Comparison of ENCODE assay signal across 12 cellular contexts in genomic region chr4:186693159-186693815, GRCh38. TPM values are rescaled to one million over a fixed set of nuclear protein-coding genes. Genes with fewer than 3 reads are reported as not detected.
A peak's percentile ranks its signal among the peaks of the same experiment; 100 is the strongest.
DNase-seq lines count a peak whose midpoint lies in the region; ATAC-seq, FAIRE-seq and TF ChIP-seq lines count a peak whose summit lies in the region.
"Had no signal": no experiment of that assay in that cellular context is flagged by ENCODE, and none has a peak within 500 bp of the region (broad histone marks: within the 10 kb centered on the region; RNA-seq: fewer than 3 reads in every experiment).

No MANE protein-coding gene starts in this region.

- no peak overlapping the region for H3K23ac ChIP-seq in H1 (ENCODE audit: insufficient read length)

- no peak overlapping the region for H4K8ac ChIP-seq in H1 (ENCODE audit: extremely low read depth, insufficient read depth, low read length)

- DNase-seq in ACHN (peak; percentile 76), LoVo (ENCODE audit: low spot score) (peak; percentile 79), H1 (ENCODE audit: low read depth in 1 of 2, low spot score in 2 of 2) (no peak), mucosa of descending colon (peak; percentile 61 to 75 (median 66)), AML-193 (lab: John Stamatoyannopoulos, UW) (no peak), GM13976 (ENCODE audit: low spot score) (no peak)
- no peak for DNase-seq in stimulated activated CD4-positive, alpha-beta T cell treated with anti-CD3 and anti-CD28 coated beads, Interleukin-12 subunit alpha, Interleukin-12 subunit beta, amount 100 ng/mL, for 4 hours
- DNase-seq: activated CD4-positive, alpha-beta T cell treated with anti-CD3 and anti-CD28 coated beads for 48 hours; CD4-positive, CD25-positive, alpha-beta regulatory T cell; NCI-H748 treated with DMSO at 0.1 percent for 48 hours had no signal

- POLR2A ChIA-PET in H1 (lab: Charles Lee; ENCODE audit: partially characterized antibody): no interaction called here

- H3K4ac ChIP-seq in H1 (replicated peaks; ENCODE audit: insufficient read length, low read depth, low read length): no peak overlapping the region

- no peak overlapping the region for H3K4me2 ChIP-seq in H1 (ENCODE audit: insufficient read depth in 1 of 2, low read depth in 2 of 2, low read length in 2 of 2)

- no peak overlapping the region; the same call in 1 of the 2 replicates for H2BK5ac ChIP-seq in H1 (ENCODE audit: low read depth, low read length)

- no peak for TF ChIP-seq POLR2A in H1 (IDR thresholded peaks at IDR 0.05; ENCODE audit: control extremely low read depth in 1 of 2, low read depth in 2 of 2, low read length in 2 of 2)

- CTCF ChIA-PET in H1 (lab: Charles Lee; ENCODE audit: partially characterized antibody): no interaction called here

- H2BK120ac ChIP-seq in H1 (replicated peaks; ENCODE audit: low read depth, low read length): no peak overlapping the region

- no peak overlapping the region for H4K5ac ChIP-seq in H1 (ENCODE audit: insufficient read length, low read depth, low read length)

- H3K18ac ChIP-seq in H1 (ENCODE audit: extremely low read depth, low read length): peak overlapping the region; percentile 40; the same call in 1 of the 2 replicates

- in situ Hi-C loops in ACHN (cut with HindIII; ENCODE audit: low pct_ligation_motif_present, low pct_unique_long_range_greater_than_20kb, low sequenced_read_pairs) (no loop called here), GM13976 (cut with MboI; ENCODE audit: low sequenced_read_pairs, unreplicated experiment) (no loop called here)

- H4K20me1 ChIP-seq in H1 (replicated peaks in 1 of 2; ENCODE audit: control insufficient read depth in 1 of 2, insufficient read depth in 2 of 2, low read length in 2 of 2): peaks cover 0 to 2% of the 10 kb centered on the region in 2 experiments

- H3K14ac ChIP-seq in H1 (ENCODE audit: insufficient read length): no peak overlapping the region

- no peak overlapping the region for H3K27ac ChIP-seq in H1 (ENCODE audit: low read depth, low read length)

- H3K4me1 ChIP-seq in H1 (replicated peaks in 1 of 4; ENCODE audit: control insufficient read depth in 3 of 4, insufficient read depth in 4 of 4, low read length in 3 of 4) (peaks cover 2 to 25% (median 17%) of the 10 kb centered on the region in 4 experiments; a peak in 6 of 7 replicates), mucosa of descending colon (ENCODE audit: low read depth) (no peaks in the 10 kb centered on the region)

- H3K9me3 ChIP-seq in H1 (ENCODE audit: insufficient read depth in 2 of 2, low read depth in 1 of 2, low read length in 1 of 2) (no peaks in the 10 kb centered on the region), mucosa of descending colon (no peaks in the 10 kb centered on the region)

- no peak overlapping the region for H3K56ac ChIP-seq in H1 (replicated peaks; ENCODE audit: insufficient read length, low read depth, low read length)

- H3K9ac ChIP-seq in H1 (replicated peaks in 1 of 4; ENCODE audit: extremely low read depth in 1 of 4, low read depth in 3 of 4, low read length in 3 of 4): no peak overlapping the region; a peak in 1 of 7 replicates

- TF ChIP-seq EP300 in H1 (IDR thresholded peaks at IDR 0.05; ENCODE audit: borderline replicate concordance in 1 of 2, low read depth in 2 of 2, low read length in 2 of 2): no peak

- 84% methylated on average over 13 of the region's 17 CpGs; no CpG with 5 or more reads in 1 of the 2 experiments for WGBS in H1 (ENCODE audit: extremely low coverage in 1 of 2, insufficient coverage in 1 of 2, insufficient read length in 1 of 2, insufficient replicate concordance in 2 of 2, low coverage in 1 of 2, low lambda C conversion rate in 2 of 2, missing lambda C conversion rate in 1 of 2), 2 experiments

- peak overlapping the region; percentile 13; the same call in 1 of the 2 replicates for H2BK15ac ChIP-seq in H1 (ENCODE audit: low read length)

- no peak for TF ChIP-seq RAD21 in H1 (IDR thresholded peaks at IDR 0.05 in 1 of 2, conservative IDR thresholded peaks at IDR 0.05 in 1 of 2; ENCODE audit: low read depth in 2 of 2, low read length in 2 of 2)

- no peaks in the 10 kb centered on the region for H3K27me3 ChIP-seq in H1 (replicated peaks in 1 of 4; ENCODE audit: control insufficient read depth in 3 of 4, extremely low read depth in 1 of 4, insufficient read depth in 3 of 4, low read length in 3 of 4)

- peaks cover 4% of the 10 kb centered on the region; the same call in 1 of the 2 replicates for H3K23me2 ChIP-seq in H1 (ENCODE audit: low read depth, low read length)

- 0 out of 2 replicates have a peak overlapping the region, but pooled peaks have one; percentile 63 for H2BK20ac ChIP-seq in H1 (ENCODE audit: low read length)

- H3K36me3 ChIP-seq in H1 (ENCODE audit: control insufficient read depth in 2 of 4, insufficient read depth in 4 of 4, low read length in 3 of 4) (peaks cover 0 to 32% (median 0%) of the 10 kb centered on the region in 4 experiments; a peak in 4 of 8 replicates), mucosa of descending colon (ENCODE audit: low read depth) (no peaks in the 10 kb centered on the region)

- no peak overlapping the region for H2AFZ ChIP-seq in H1 (ENCODE audit: low read length)

- H4K91ac ChIP-seq in H1 (replicated peaks; ENCODE audit: insufficient read length, low read length): peak overlapping the region; percentile 2

- H2BK12ac ChIP-seq in H1 (ENCODE audit: low read depth, low read length): no peak overlapping the region

- peaks cover 13 to 84% of the 10 kb centered on the region in 2 experiments for H3K79me2 ChIP-seq in H1 (ENCODE audit: control insufficient read depth in 1 of 2, insufficient read depth in 2 of 2, low read length in 2 of 2)

- no peak overlapping the region for H3K4me3 ChIP-seq in H1 (ENCODE audit: extremely low read depth in 1 of 4, insufficient read depth in 2 of 4, low read depth in 3 of 4, low read length in 4 of 4)
- no peak overlapping the region for H3K4me3 ChIP-seq in mucosa of descending colon

- TF ChIP-seq CTCF in H1 (IDR thresholded peaks at IDR 0.05; ENCODE audit: control extremely low read depth in 1 of 3, insufficient read depth in 1 of 3, low read depth in 1 of 3, low read length in 3 of 3): no peak
- no peak for TF ChIP-seq CTCF in mucosa of descending colon (IDR thresholded peaks at IDR 0.05)
- no peak for TF ChIP-seq CTCF in GM13976 (IDR thresholded peaks at IDR 0.05; ENCODE audit: borderline replicate concordance, control extremely low read depth, extremely low read depth, insufficient read depth, missing control alignments)

- H3K79me1 ChIP-seq in H1 (ENCODE audit: low read depth, low read length): peaks cover 8% of the 10 kb centered on the region

- 0 out of 2 replicates have a peak overlapping the region, but pooled peaks have one; percentile 76 for H2AK5ac ChIP-seq in H1 (ENCODE audit: low read depth, low read length)

- no peak for FAIRE-seq in H1 (lab: Jason Lieb, UNC)
- FAIRE-seq: colon had no signal

- intact Hi-C loops in mucosa of descending colon (cut with DNase I, micrococcal nuclease): no loop called here

- ATAC-seq in mucosa of descending colon: peak; percentile 89
- ATAC-seq in HG02763 (IDR thresholded peaks at IDR 0.05; ENCODE audit: unreplicated experiment): no peak

TF ChIP-seq in H1, 55 proteins besides CTCF, POLR2A, EP300 and RAD21:
- no peak for TF ChIP-seq RFX5 (IDR thresholded peaks at IDR 0.05; ENCODE audit: borderline replicate concordance, low read depth, low read length)
- TF ChIP-seq ZNF274 (IDR thresholded peaks at IDR 0.05; ENCODE audit: borderline replicate concordance, extremely low read depth, low read length): no peak
- no peak for TF ChIP-seq SIRT6 (IDR thresholded peaks at IDR 0.05; ENCODE audit: low read length)
- no peak for TF ChIP-seq GABPA (IDR thresholded peaks at IDR 0.05; ENCODE audit: borderline replicate concordance, insufficient read depth, low read length)
- no peak for TF ChIP-seq BCL11A (IDR thresholded peaks at IDR 0.05; ENCODE audit: low read depth in 2 of 2, low read length in 2 of 2)
- TF ChIP-seq, protein P1, sequence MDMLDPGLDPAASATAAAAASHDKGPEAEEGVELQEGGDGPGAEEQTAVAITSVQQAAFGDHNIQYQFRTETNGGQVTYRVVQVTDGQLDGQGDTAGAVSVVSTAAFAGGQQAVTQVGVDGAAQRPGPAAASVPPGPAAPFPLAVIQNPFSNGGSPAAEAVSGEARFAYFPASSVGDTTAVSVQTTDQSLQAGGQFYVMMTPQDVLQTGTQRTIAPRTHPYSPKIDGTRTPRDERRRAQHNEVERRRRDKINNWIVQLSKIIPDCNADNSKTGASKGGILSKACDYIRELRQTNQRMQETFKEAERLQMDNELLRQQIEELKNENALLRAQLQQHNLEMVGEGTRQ (IDR thresholded peaks at IDR 0.05; ENCODE audit: low read length): no peak
- TF ChIP-seq NRF1 (IDR thresholded peaks at IDR 0.05; ENCODE audit: low read depth, low read length): no peak
- TF ChIP-seq CTBP2 (IDR thresholded peaks at IDR 0.05; ENCODE audit: borderline replicate concordance, insufficient read depth, insufficient read length, low read length): no peak
- no peak for TF ChIP-seq SP2 (IDR thresholded peaks at IDR 0.05; ENCODE audit: low read length)
- TF ChIP-seq TEAD4 (IDR thresholded peaks at IDR 0.05; ENCODE audit: low read depth, low read length): no peak
- no peak for TF ChIP-seq CBX5 (IDR thresholded peaks at IDR 0.05; ENCODE audit: low read depth, low read length)
- no peak for TF ChIP-seq TAF1 (IDR thresholded peaks at IDR 0.05; ENCODE audit: low read depth, low read length)
TF ChIP-seq in H1: peak in this region for 0.

RNA-seq across cellular contexts. Expression of gene FAT1, which starts 30.4 kb away (rescaled TPM):
- total RNA-seq in H1 (2021; fragmentation: NEBNext Ultra II Directional; extraction: Animal tissue kit (Norgen Biotek cat#: 25700)): 137 and 144 TPM in 2 replicates
- 84.0 and 94.4 TPM in 2 replicates for polyA plus RNA-seq in H1 (2011; rRNA removed)
- 74.4 TPM for polyA plus RNA-seq in H1 (2011; cell fraction: cytosol; rRNA removed)
- polyA plus RNA-seq in H1 (2011; cell fraction: nucleus; rRNA removed): 371 TPM
- 73.7 to 125 TPM (median 95.6 TPM) in 4 replicates for polyA plus RNA-seq in H1 (2012, experiment 1 of 2)
- polyA plus RNA-seq in H1 (2012, experiment 2 of 2): 10.8 TPM
- polyA plus RNA-seq in H1 (2013, experiment 1 of 2): 93.1 TPM
- 69.3 TPM for polyA plus RNA-seq in H1 (2013, experiment 2 of 2)
- polyA minus RNA-seq in H1 (2011; rRNA and poly(A)+ RNA removed): 977 and 1,176 TPM in 2 replicates
- 243 TPM for polyA minus RNA-seq in H1 (2011; cell fraction: cytosol; rRNA and poly(A)+ RNA removed)
- 409 TPM for polyA minus RNA-seq in H1 (2011; cell fraction: nucleus; rRNA and poly(A)+ RNA removed)
- total RNA-seq in mucosa of descending colon: 100 to 1,000 TPM; 241 to 337 (median 259) TPM
- total RNA-seq: CD4-positive, CD25-positive, alpha-beta regulatory T cell had no signal

Comparison
In these comparisons a context has a peak if more than half of its experiments do, and no peak if none do; other contexts are left out.
1. DNase-seq: peak in ACHN (single experiment), LoVo (single experiment) and mucosa of descending colon (3 of 3); none in H1 (0 of 2), AML-193 (0 of 2), stimulated activated CD4-positive, alpha-beta T cell treated with anti-CD3 and anti-CD28 coated beads, Interleukin-12 subunit alpha, Interleukin-12 subunit beta, amount 100 ng/mL, for 4 hours (single experiment) and GM13976 (single experiment).